Comparison of ENCODE assay signal across 18 cellular contexts in the genomic region with DNA sequence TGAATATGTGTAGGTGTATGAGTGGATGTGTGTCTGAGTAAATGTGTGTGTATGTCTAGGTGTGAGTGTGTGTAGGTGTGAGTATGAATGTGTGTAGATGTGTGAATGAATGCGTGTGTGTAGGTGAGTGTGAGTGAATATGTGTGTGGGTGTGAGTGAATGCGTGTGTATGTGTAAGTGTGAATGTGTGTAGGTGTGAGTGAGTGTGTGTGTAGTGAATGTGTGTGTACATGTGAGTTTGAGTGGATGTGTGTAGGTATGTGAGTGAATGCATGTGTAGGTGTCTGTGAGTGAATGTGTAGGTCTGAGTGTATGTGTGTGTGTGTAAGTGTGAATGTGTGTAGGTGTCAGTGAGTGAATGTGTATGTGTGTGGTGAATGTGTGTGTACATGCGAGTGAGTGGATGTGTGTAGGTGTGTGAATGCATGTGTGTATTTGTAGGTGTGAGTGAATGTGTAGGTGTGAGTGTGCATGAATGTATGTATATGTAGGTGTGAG.
DNase-seq lines count a peak whose midpoint lies in the region; ATAC-seq, FAIRE-seq and TF ChIP-seq lines count a peak whose summit lies in the region.
"Had no signal": no experiment of that assay in that cellular context is flagged by ENCODE, and none has a peak within 500 bp of the region (broad histone marks: within the 10 kb centered on the region; RNA-seq: fewer than 3 reads in every experiment).

No MANE protein-coding gene starts in this region.

- H3K9ac ChIP-seq in GM12878 (ENCODE audit: control insufficient read depth, insufficient read depth, low read length) (no peak overlapping the region), kidney (ENCODE audit: low read length in 2 of 2) (no peak overlapping the region)
- H3K9ac ChIP-seq: BLaER1 treated with 17β-estradiol and CSF1 and Interleukin-3, amounts not matched to agents 10 nM and 100 nM; KMS-11 had no signal

- POLR2A ChIA-PET in A549 (lab: Yijun Ruan, JAX) (no interaction called here), HEK293 (lab: Yijun Ruan, JAX) (no interaction called here), GM12878 (lab: Charles Lee) (no interaction called here)

- H3K27ac ChIP-seq in A549 (no peak overlapping the region), HEK293 (ENCODE audit: extremely low read depth, low read depth, low read length) (no peak overlapping the region), GM12878 (ENCODE audit: control insufficient read depth, insufficient read depth) (no peak overlapping the region), esophagus muscularis mucosa (replicated peaks in 1 of 4) (no peak overlapping the region), kidney (ENCODE audit: low read depth in 2 of 2, low read length in 2 of 2) (no peak overlapping the region)
- H3K27ac ChIP-seq: BLaER1 treated with 17β-estradiol and CSF1 and Interleukin-3, amounts not matched to agents 10 nM and 100 nM; HL-60; KMS-11 had no signal

- RAD21 ChIA-PET in GM12878 (lab: Charles Lee; ENCODE audit: unreplicated experiment), result no interaction called here

- H4K20me1 ChIP-seq in GM12878 (ENCODE audit: control insufficient read depth, insufficient read depth), result no peaks in the 10 kb centered on the region
- H4K20me1 ChIP-seq: BLaER1 treated with 17β-estradiol and CSF1 and Interleukin-3, amounts not matched to agents 10 nM and 100 nM had no signal

- TF ChIP-seq RAD21 in A549 (conservative IDR thresholded peaks at IDR 0.05 in 1 of 2, IDR thresholded peaks at IDR 0.05 in 1 of 2) (no peak), GM12878 (IDR thresholded peaks at IDR 0.05; ENCODE audit: insufficient read depth, low read depth, low read length) (no peak)

- no peak for DNase-seq in A549 (ENCODE audit: low read depth in 1 of 2, low spot score in 1 of 2)
- no peak for DNase-seq in GM12878 (ENCODE audit: low read depth, low spot score)
- DNase-seq in esophagus muscularis mucosa (ENCODE audit: extremely low spot score), result peak; percentile 81
- DNase-seq in kidney, result no peak
- no peak for DNase-seq in HAP-1 (ENCODE audit: low spot score in 2 of 2)
- DNase-seq in NCI-H1105 treated with DMSO at 0.1 percent for 48 hours (lab: John Stamatoyannopoulos, UW), result no peak
- DNase-seq: 8988T; ACHN; Calu3; CD4-positive, CD25-positive, alpha-beta regulatory T cell; DMS 273 treated with DMSO at 0.1 percent for 48 hours; HFFc6 had no signal

- TF ChIP-seq EP300 in A549 (IDR thresholded peaks at IDR 0.05), result no peak
- no peak for TF ChIP-seq EP300 in GM12878 (IDR thresholded peaks at IDR 0.05; ENCODE audit: borderline replicate concordance in 1 of 2, control insufficient read depth in 1 of 2, low read depth in 2 of 2, low read length in 2 of 2)
- no peak for TF ChIP-seq EP300 in esophagus muscularis mucosa (IDR thresholded peaks at IDR 0.05)

- H3K4me2 ChIP-seq in A549 (no peak overlapping the region), GM12878 (ENCODE audit: control insufficient read depth, insufficient read depth) (no peak overlapping the region)
- H3K4me2 ChIP-seq: BLaER1 treated with 17β-estradiol and CSF1 and Interleukin-3, amounts not matched to agents 10 nM and 100 nM; KMS-11 had no signal

- WGBS in A549 (ENCODE audit: missing lambda C conversion rate), result 42% methylated on average over 3 of the region's 3 CpGs
- 52% methylated on average over 3 of the region's 3 CpGs for WGBS in GM12878 (ENCODE audit: insufficient coverage, insufficient replicate concordance, low lambda C conversion rate, missing lambda C conversion rate)
- 88% methylated on average over 3 of the region's 3 CpGs for WGBS in esophagus muscularis mucosa

- H3K9me3 ChIP-seq in A549 (no peaks in the 10 kb centered on the region; the same call in 1 of the 3 replicates), HEK293 (ENCODE audit: control insufficient read depth, insufficient read depth, low read depth, low read length) (no peaks in the 10 kb centered on the region), GM12878 (replicated peaks; ENCODE audit: control insufficient read depth, insufficient read depth, low read length) (no peaks in the 10 kb centered on the region), esophagus muscularis mucosa (no peaks in the 10 kb centered on the region), kidney (ENCODE audit: control insufficient read depth in 1 of 2, low read length in 2 of 2) (no peaks in the 10 kb centered on the region), HAP-1 (0 out of 2 replicates have a peak, but pooled peaks cover 3% of the 10 kb centered on the region)
- H3K9me3 ChIP-seq: BLaER1 treated with 17β-estradiol and CSF1 and Interleukin-3, amounts not matched to agents 10 nM and 100 nM had no signal

- no peaks in the 10 kb centered on the region for H3K27me3 ChIP-seq in GM12878 (replicated peaks in 1 of 2; ENCODE audit: control insufficient read depth in 2 of 2, insufficient read depth in 2 of 2, low read length in 1 of 2)
- H3K27me3 ChIP-seq in esophagus muscularis mucosa, result peaks cover 0 to 34% (median 0%) of the 10 kb centered on the region in 4 donors
- H3K27me3 ChIP-seq in HAP-1 (ENCODE audit: low read depth), result no peaks in the 10 kb centered on the region
- H3K27me3 ChIP-seq: BLaER1 treated with 17β-estradiol and CSF1 and Interleukin-3, amounts not matched to agents 10 nM and 100 nM had no signal

- ATAC-seq in A549 (no peak), GM12878 (no peak), HG03039 (IDR thresholded peaks at IDR 0.05; ENCODE audit: unreplicated experiment) (no peak)

- H3K36me3 ChIP-seq in HEK293 (ENCODE audit: control insufficient read depth in 2 of 2, insufficient read depth in 1 of 2, low read length in 2 of 2) (no peaks in the 10 kb centered on the region; a peak in 1 of 3 replicates), GM12878 (ENCODE audit: control insufficient read depth in 2 of 2, insufficient read depth in 2 of 2, low read length in 1 of 2) (no peaks in the 10 kb centered on the region), esophagus muscularis mucosa (no peaks in the 10 kb centered on the region), kidney (ENCODE audit: control insufficient read depth in 1 of 2, insufficient read depth in 2 of 2, low read length in 2 of 2) (no peaks in the 10 kb centered on the region), HAP-1 (replicated peaks) (no peaks in the 10 kb centered on the region)
- H3K36me3 ChIP-seq: BLaER1 treated with 17β-estradiol and CSF1 and Interleukin-3, amounts not matched to agents 10 nM and 100 nM had no signal

- SMC1A ChIA-PET in GM12878 (lab: Charles Lee; ENCODE audit: uncharacterized antibody, unreplicated experiment), result no interaction called here

- no peak for TF ChIP-seq CTCF in A549 (IDR thresholded peaks at IDR 0.05)
- no peak for TF ChIP-seq CTCF in HEK293 (tag by site-specific recombination; IDR thresholded peaks at IDR 0.05)
- no peak for TF ChIP-seq CTCF in GM12878 (IDR thresholded peaks at IDR 0.05 in 2 of 3, conservative IDR thresholded peaks at IDR 0.05 in 1 of 3; ENCODE audit: control insufficient read depth in 2 of 3, extremely low read depth in 1 of 3, insufficient read depth in 1 of 3, low read depth in 3 of 3, low read length in 3 of 3)
- TF ChIP-seq CTCF in esophagus muscularis mucosa (IDR thresholded peaks at IDR 0.05), result no peak
- no peak for TF ChIP-seq CTCF in kidney (IDR thresholded peaks at IDR 0.05; ENCODE audit: borderline replicate concordance, extremely low read depth, insufficient read depth)

- FAIRE-seq in A549 (lab: Jason Lieb, UNC), result peak; percentile 72
- FAIRE-seq in GM12878 (lab: Jason Lieb, UNC), result no peak
- FAIRE-seq in kidney (lab: Jason Lieb, UNC), result no peak
- FAIRE-seq: H54 had no signal

- in situ Hi-C loops in GM12878 (cut with MboI), result no loop called here
- in situ Hi-C loops in HAP-1 (cut with MboI; ENCODE audit: low sequenced_read_pairs), result no loop called here

- H3K4me3 ChIP-seq in A549 (no peak overlapping the region), HEK293 (ENCODE audit: low read depth, low read length) (no peak overlapping the region), GM12878 (no peak overlapping the region), esophagus muscularis mucosa (no peak overlapping the region), kidney (ENCODE audit: low read length in 2 of 2) (no peak overlapping the region), HAP-1 (no peak overlapping the region)
- H3K4me3 ChIP-seq: BLaER1 treated with 17β-estradiol and CSF1 and Interleukin-3, amounts not matched to agents 10 nM and 100 nM had no signal

- intact Hi-C loops in GM12878 (cut with micrococcal nuclease; ENCODE audit: unreplicated experiment), result no loop called here
- intact Hi-C loops in esophagus muscularis mucosa (cut with DNase I), result no loop called here
- intact Hi-C loops in kidney (cut with DNase I), result no loop called here

- H2AFZ ChIP-seq in GM12878 (ENCODE audit: control insufficient read depth, low read depth, low read length), result no peak overlapping the region

- TF ChIP-seq POLR2A in A549 (IDR thresholded peaks at IDR 0.05; ENCODE audit: low read length) (no peak), GM12878 (IDR thresholded peaks at IDR 0.05; ENCODE audit: low read depth, low read length) (no peak), esophagus muscularis mucosa (IDR thresholded peaks at IDR 0.05; ENCODE audit: low read depth) (no peak)

- no peaks in the 10 kb centered on the region for H3K79me2 ChIP-seq in GM12878 (ENCODE audit: control insufficient read depth, insufficient read depth, low read length)

- CTCF ChIA-PET in A549 (lab: Yijun Ruan, JAX) (no interaction called here), HEK293 (lab: Yijun Ruan, JAX) (no interaction called here), GM12878 (lab: Yijun Ruan, JAX) (no interaction called here)

- no TSS peak for BruUV-seq in GM12878 (replicated peaks; lab: Mats Ljungman, UMichigan)

- H3K4me1 ChIP-seq in A549, result no peaks in the 10 kb centered on the region
- no peaks in the 10 kb centered on the region for H3K4me1 ChIP-seq in HEK293 (ENCODE audit: control insufficient read depth, insufficient read depth, low read length)
- H3K4me1 ChIP-seq in GM12878 (ENCODE audit: control insufficient read depth, insufficient read depth, low read length), result no peaks in the 10 kb centered on the region
- H3K4me1 ChIP-seq in esophagus muscularis mucosa, result no peaks in the 10 kb centered on the region
- H3K4me1 ChIP-seq in kidney (ENCODE audit: control insufficient read depth in 1 of 2, insufficient read depth in 1 of 2, low read depth in 1 of 2, low read length in 2 of 2), result no peaks in the 10 kb centered on the region
- H3K4me1 ChIP-seq in HAP-1, result no peaks in the 10 kb centered on the region

TF ChIP-seq in A549, 52 proteins besides CTCF, POLR2A, EP300 and RAD21:
- TF ChIP-seq HEYL (CRISPR knock-in tag; IDR thresholded peaks at IDR 0.05), result no peak
